Comparison of ENCODE assay signal across 30 cellular contexts in genomic region chr16:75309899-75310430, GRCh38. TPM values are rescaled to one million over a fixed set of nuclear protein-coding genes. Genes with fewer than 3 reads are reported as not detected.
DNase-seq lines count a peak whose midpoint lies in the region; ATAC-seq and TF ChIP-seq lines count a peak whose summit lies in the region.
"Had no signal": no experiment of that assay in that cellular context is flagged by ENCODE, and none has a peak within 500 bp of the region (broad histone marks: within the 10 kb centered on the region; RNA-seq: fewer than 3 reads in every experiment).

No MANE protein-coding gene starts in this region.

- in situ Hi-C loops in transverse colon (cut with MboI; ENCODE audit: low pct_ligation_motif_present in 1 of 4, low pct_unique_long_range_greater_than_20kb in 1 of 4, low sequenced_read_pairs in 3 of 4), result no loop called here

- peaks cover 24% of the 10 kb centered on the region for H3K4me1 Mint-ChIP-seq in activated naive CD4-positive, alpha-beta T cell treated with anti-CD3 and anti-CD28 coated beads for 36 hours (ENCODE audit: low read depth)

- CTCF ChIA-PET in activated naive CD4-positive, alpha-beta T cell treated with anti-CD3 and anti-CD28 coated beads for 36 hours (lab: Charles Lee), result no interaction called here

- H3K4me3 Mint-ChIP-seq in activated naive CD4-positive, alpha-beta T cell treated with anti-CD3 and anti-CD28 coated beads for 36 hours, result no peak overlapping the region
- H3K4me3 Mint-ChIP-seq: activated CD4-positive, alpha-beta memory T cell treated with anti-CD3 and anti-CD28 coated beads, Interleukin-2, amount 10 ng/mL, durations not matched to agents 7 days and 5 days; activated T-helper 1 cell treated with anti-CD3 and anti-CD28 coated beads, Interleukin-12 subunit alpha, Interleukin-12 subunit beta, Interleukin-2, Interleukin-4 antibody, amounts not matched to agents 30 ng/mL and 10 ng/mL and 1 ng/mL, durations not matched to agents 14 hours and 24 hours and 36 hours; immature natural killer cell; neural crest cell; stimulated activated naive CD8-positive, alpha-beta T cell treated with anti-CD3 and anti-CD28 coated beads, Interleukin-15, Interleukin-2, amounts not matched to agents 100 ng/mL and 50 ng/mL, for 24 hours; T-helper 1 cell treated with Interleukin-12 subunit alpha and Interleukin-12 subunit beta and Interleukin-4 antibody, amounts not matched to agents 30 μg/mL and 1 μg/mL, for 36 hours had no signal

- H3K27me3 ChIP-seq in transverse colon, result no peaks in the 10 kb centered on the region
- H3K27me3 ChIP-seq: brain microvascular endothelial cell, gastroesophageal sphincter had no signal

- WGBS in transverse colon (ENCODE audit: low coverage in 1 of 2), 2 donors, result 71% methylated on average over 1 of the region's 1 CpG; no CpG with 5 or more reads in 1 of the 2 donors

- ATAC-seq in HG03196 (IDR thresholded peaks at IDR 0.05; ENCODE audit: unreplicated experiment) (no peak), GM21737 (IDR thresholded peaks at IDR 0.05; ENCODE audit: unreplicated experiment) (no peak)
- ATAC-seq: gastroesophageal sphincter, left cardiac atrium, SK-N-SH treated with all-trans-retinoic acid at 6 μM for 48 hours had no signal

- H3K27ac ChIP-seq in transverse colon, result peak overlapping the region in 3 of 4 donors; percentile 21 to 43 (median 28)
- H3K27ac ChIP-seq: brain microvascular endothelial cell, gastroesophageal sphincter, parathyroid adenoma had no signal

- no peaks in the 10 kb centered on the region for H3K27me3 Mint-ChIP-seq in activated naive CD4-positive, alpha-beta T cell treated with anti-CD3 and anti-CD28 coated beads for 36 hours (ENCODE audit: low read depth)
- H3K27me3 Mint-ChIP-seq: stimulated activated naive CD8-positive, alpha-beta T cell treated with anti-CD3 and anti-CD28 coated beads, Interleukin-15, Interleukin-2, amounts not matched to agents 100 ng/mL and 50 ng/mL, for 24 hours had no signal

- H3K4me3 ChIP-seq in transverse colon, result no peak overlapping the region
- H3K4me3 ChIP-seq: gastroesophageal sphincter had no signal

- TF ChIP-seq EP300 in transverse colon (IDR thresholded peaks at IDR 0.05; ENCODE audit: low read depth), result peak; percentile 17

- intact Hi-C loops in transverse colon (cut with DNase I; ENCODE audit: low total_unique reads), result loop anchor here (1.0 kb wide), 1 partner anchor 74 kb away; no protein-coding TSS in a partner anchor
- intact Hi-C loops in activated naive CD4-positive, alpha-beta T cell treated with anti-CD3 and anti-CD28 coated beads for 36 hours (cut with micrococcal nuclease), result loop anchor here (5.0 kb wide), 2 partner anchors 78 to 1882 kb away; partner anchors contain the start of gene MON1B

- TF ChIP-seq POLR2A in erythroblast (IDR thresholded peaks at IDR 0.05; ENCODE audit: low read length), result no peak
- TF ChIP-seq POLR2A in transverse colon (IDR thresholded peaks at IDR 0.05), result no peak

- H3K27ac Mint-ChIP-seq in activated naive CD4-positive, alpha-beta T cell treated with anti-CD3 and anti-CD28 coated beads for 36 hours, result no peak overlapping the region
- H3K27ac Mint-ChIP-seq: activated CD4-positive, alpha-beta memory T cell treated with anti-CD3 and anti-CD28 coated beads, Interleukin-2, amount 10 ng/mL, durations not matched to agents 7 days and 5 days; activated T-helper 1 cell treated with anti-CD3 and anti-CD28 coated beads, Interleukin-12 subunit alpha, Interleukin-12 subunit beta, Interleukin-2, Interleukin-4 antibody, amounts not matched to agents 30 ng/mL and 10 ng/mL and 1 ng/mL, durations not matched to agents 14 hours and 24 hours and 36 hours; immature natural killer cell; stimulated activated naive CD8-positive, alpha-beta T cell treated with anti-CD3 and anti-CD28 coated beads, Interleukin-15, Interleukin-2, amounts not matched to agents 100 ng/mL and 50 ng/mL, for 24 hours; T-helper 1 cell treated with Interleukin-12 subunit alpha and Interleukin-12 subunit beta and Interleukin-4 antibody, amounts not matched to agents 30 μg/mL and 1 μg/mL, for 36 hours had no signal

- H3K36me3 ChIP-seq in transverse colon, result no peaks in the 10 kb centered on the region
- H3K36me3 ChIP-seq: brain microvascular endothelial cell had no signal

- peaks cover 12 to 42% (median 26%) of the 10 kb centered on the region in 4 donors for H3K4me1 ChIP-seq in transverse colon

- DNase-seq in DMS53 (lab: John Stamatoyannopoulos, UW) (peak; percentile 46), HuH-7.5 (ENCODE audit: low spot score) (peak; percentile 57), erythroblast (lab: John Stamatoyannopoulos, UW) (peak; percentile 71 to 75), transverse colon (peak; percentile 34)
- no peak for DNase-seq in activated naive CD4-positive, alpha-beta T cell treated with anti-CD3 and anti-CD28 coated beads for 36 hours
- DNase-seq: activated CD4-positive, alpha-beta memory T cell treated with anti-CD3 and anti-CD28 coated beads, Interleukin-2, amount 10 ng/mL, durations not matched to agents 7 days and 5 days; activated CD4-positive, CD25-positive, alpha-beta regulatory T cell treated with anti-CD3 and anti-CD28 coated beads, Interleukin-2, amount 50 U/mL, for 72 hours; activated CD8-positive, alpha-beta memory T cell treated with anti-CD3 and anti-CD28 coated beads, Interleukin-2, amount 50 U/mL, for 4 hours; activated naive CD4-positive, alpha-beta T cell treated with Interleukin-2 at 50 U/mL for 16 hours; amniotic stem cell; brain microvascular endothelial cell; C1 segment of cervical spinal cord; hypothalamus; immature natural killer cell; Karpas-422; left cardiac atrium; NCI-H1436; NCI-H2081; NCI-H524 treated with DMSO at 0.1 percent for 48 hours; retina; stimulated activated CD4-positive, alpha-beta T cell treated with anti-CD3 and anti-CD28 coated beads, Interleukin-1b, Interleukin-23, amount 100 ng/mL, for 48 hours had no signal

- peaks cover 13% of the 10 kb centered on the region for H3K36me3 Mint-ChIP-seq in activated naive CD4-positive, alpha-beta T cell treated with anti-CD3 and anti-CD28 coated beads for 36 hours (ENCODE audit: low read depth)

- no peaks in the 10 kb centered on the region for H3K9me3 ChIP-seq in transverse colon
- H3K9me3 ChIP-seq: gastroesophageal sphincter had no signal

- TF ChIP-seq CTCF in transverse colon (IDR thresholded peaks at IDR 0.05), result no peak

- no peaks in the 10 kb centered on the region for H3K9me3 Mint-ChIP-seq in activated naive CD4-positive, alpha-beta T cell treated with anti-CD3 and anti-CD28 coated beads for 36 hours
- H3K9me3 Mint-ChIP-seq: activated CD4-positive, alpha-beta memory T cell treated with anti-CD3 and anti-CD28 coated beads, Interleukin-2, amount 10 ng/mL, durations not matched to agents 7 days and 5 days; activated T-helper 1 cell treated with anti-CD3 and anti-CD28 coated beads, Interleukin-12 subunit alpha, Interleukin-12 subunit beta, Interleukin-2, Interleukin-4 antibody, amounts not matched to agents 30 ng/mL and 10 ng/mL and 1 ng/mL, durations not matched to agents 14 hours and 24 hours and 36 hours; immature natural killer cell; neural crest cell; stimulated activated naive CD8-positive, alpha-beta T cell treated with anti-CD3 and anti-CD28 coated beads, Interleukin-15, Interleukin-2, amounts not matched to agents 100 ng/mL and 50 ng/mL, for 24 hours; T-helper 1 cell treated with Interleukin-12 subunit alpha and Interleukin-12 subunit beta and Interleukin-4 antibody, amounts not matched to agents 30 μg/mL and 1 μg/mL, for 36 hours had no signal

RNA-seq across cellular contexts. Expression of gene BCAR1, which starts 58.5 kb away (rescaled TPM):
- 100 to 1,000 TPM; 125 to 201 (median 154) TPM for total RNA-seq in transverse colon
- under 1 TPM; 0.67 to 0.81 TPM for total RNA-seq in activated naive CD4-positive, alpha-beta T cell treated with anti-CD3 and anti-CD28 coated beads for 36 hours
- total RNA-seq: activated CD4-positive, alpha-beta memory T cell treated with anti-CD3 and anti-CD28 coated beads, Interleukin-2, amount 10 ng/mL, durations not matched to agents 7 days and 5 days had no signal

Comparison
In these comparisons a context has a peak if more than half of its experiments do, and no peak if none do; other contexts are left out.
1. RNA of gene BCAR1, which starts 58.5 kb away (total RNA-seq): 125 to 201 TPM in transverse colon; 0.67 to 0.81 TPM in activated naive CD4-positive, alpha-beta T cell treated with anti-CD3 and anti-CD28 coated beads for 36 hours; every median in the first group is over 10 times any median in the second.